ENCODE assay signal across 1 cellular context in genomic region chr17:51229889-51230288, GRCh38.
TF ChIP-seq lines count a peak whose summit lies in the region.

No MANE protein-coding gene starts in this region.

TF ChIP-seq in K562, 482 proteins besides CTCF, POLR2A, EP300 and RAD21:
- TF ChIP-seq MAFG (tag; conservative IDR thresholded peaks at IDR 0.05) (peak; percentile 36; the same call in 1 of the 2 replicates), ZNF395 (CRISPR knock-in tag; IDR thresholded peaks at IDR 0.05) (no peak), MAFF (IDR thresholded peaks at IDR 0.05; ENCODE audit: low read length) (0 out of 2 replicates have a peak, but pooled peaks have one; percentile 11), ZNF316 (IDR thresholded peaks at IDR 0.05) (peak; percentile 69), ELK1 (CRISPR knock-in tag; IDR thresholded peaks at IDR 0.05) (no peak), CHCHD3 (CRISPR knock-in tag; IDR thresholded peaks at IDR 0.05) (no peak), POLR2H (tag; IDR thresholded peaks at IDR 0.05; ENCODE audit: low read depth) (no peak), SAP30 (IDR thresholded peaks at IDR 0.05; ENCODE audit: borderline replicate concordance, insufficient read depth, low read depth, low read length, poor library complexity, severe bottlenecking) (no peak), TCF7L2 (IDR thresholded peaks at IDR 0.05; ENCODE audit: low read depth, low read length) (no peak), ZNF830 (CRISPR knock-in tag; IDR thresholded peaks at IDR 0.05) (no peak), NR2C1 (IDR thresholded peaks at IDR 0.05) (no peak), NR2C1 (tag; IDR thresholded peaks at IDR 0.05) (no peak), C11orf30 (IDR thresholded peaks at IDR 0.05; ENCODE audit: low read depth) (peak; percentile 50), THAP7 (CRISPR knock-in tag; IDR thresholded peaks at IDR 0.05) (no peak), ZNF518B (CRISPR knock-in tag; IDR thresholded peaks at IDR 0.05) (no peak), CHD1 (IDR thresholded peaks at IDR 0.05; ENCODE audit: low read length) (no peak)
- TF ChIP-seq, protein P1, sequence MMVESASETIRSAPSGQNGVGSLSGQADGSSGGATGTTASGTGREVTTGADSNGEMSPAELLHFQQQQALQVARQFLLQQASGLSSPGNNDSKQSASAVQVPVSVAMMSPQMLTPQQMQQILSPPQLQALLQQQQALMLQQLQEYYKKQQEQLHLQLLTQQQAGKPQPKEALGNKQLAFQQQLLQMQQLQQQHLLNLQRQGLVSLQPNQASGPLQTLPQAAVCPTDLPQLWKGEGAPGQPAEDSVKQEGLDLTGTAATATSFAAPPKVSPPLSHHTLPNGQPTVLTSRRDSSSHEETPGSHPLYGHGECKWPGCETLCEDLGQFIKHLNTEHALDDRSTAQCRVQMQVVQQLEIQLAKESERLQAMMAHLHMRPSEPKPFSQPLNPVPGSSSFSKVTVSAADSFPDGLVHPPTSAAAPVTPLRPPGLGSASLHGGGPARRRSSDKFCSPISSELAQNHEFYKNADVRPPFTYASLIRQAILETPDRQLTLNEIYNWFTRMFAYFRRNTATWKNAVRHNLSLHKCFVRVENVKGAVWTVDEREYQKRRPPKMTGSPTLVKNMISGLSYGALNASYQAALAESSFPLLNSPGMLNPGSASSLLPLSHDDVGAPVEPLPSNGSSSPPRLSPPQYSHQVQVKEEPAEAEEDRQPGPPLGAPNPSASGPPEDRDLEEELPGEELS (CRISPR knock-in tag; IDR thresholded peaks at IDR 0.05; ENCODE audit: borderline replicate concordance): no peak
- TF ChIP-seq, protein P2, sequence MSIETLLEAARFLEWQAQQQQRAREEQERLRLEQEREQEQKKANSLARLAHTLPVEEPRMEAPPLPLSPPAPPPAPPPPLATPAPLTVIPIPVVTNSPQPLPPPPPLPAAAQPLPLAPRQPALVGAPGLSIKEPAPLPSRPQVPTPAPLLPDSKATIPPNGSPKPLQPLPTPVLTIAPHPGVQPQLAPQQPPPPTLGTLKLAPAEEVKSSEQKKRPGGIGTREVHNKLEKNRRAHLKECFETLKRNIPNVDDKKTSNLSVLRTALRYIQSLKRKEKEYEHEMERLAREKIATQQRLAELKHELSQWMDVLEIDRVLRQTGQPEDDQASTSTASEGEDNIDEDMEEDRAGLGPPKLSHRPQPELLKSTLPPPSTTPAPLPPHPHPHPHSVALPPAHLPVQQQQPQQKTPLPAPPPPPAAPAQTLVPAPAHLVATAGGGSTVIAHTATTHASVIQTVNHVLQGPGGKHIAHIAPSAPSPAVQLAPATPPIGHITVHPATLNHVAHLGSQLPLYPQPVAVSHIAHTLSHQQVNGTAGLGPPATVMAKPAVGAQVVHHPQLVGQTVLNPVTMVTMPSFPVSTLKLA (conservative IDR thresholded peaks at IDR 0.05): no peak
- TF ChIP-seq, protein P3, sequence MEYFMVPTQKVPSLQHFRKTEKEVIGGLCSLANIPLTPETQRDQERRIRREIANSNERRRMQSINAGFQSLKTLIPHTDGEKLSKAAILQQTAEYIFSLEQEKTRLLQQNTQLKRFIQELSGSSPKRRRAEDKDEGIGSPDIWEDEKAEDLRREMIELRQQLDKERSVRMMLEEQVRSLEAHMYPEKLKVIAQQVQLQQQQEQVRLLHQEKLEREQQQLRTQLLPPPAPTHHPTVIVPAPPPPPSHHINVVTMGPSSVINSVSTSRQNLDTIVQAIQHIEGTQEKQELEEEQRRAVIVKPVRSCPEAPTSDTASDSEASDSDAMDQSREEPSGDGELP (CRISPR knock-in tag; IDR thresholded peaks at IDR 0.05; ENCODE audit: borderline replicate concordance): no peak
